ENCODE assay signal across 3 cellular contexts in the genomic region with DNA sequence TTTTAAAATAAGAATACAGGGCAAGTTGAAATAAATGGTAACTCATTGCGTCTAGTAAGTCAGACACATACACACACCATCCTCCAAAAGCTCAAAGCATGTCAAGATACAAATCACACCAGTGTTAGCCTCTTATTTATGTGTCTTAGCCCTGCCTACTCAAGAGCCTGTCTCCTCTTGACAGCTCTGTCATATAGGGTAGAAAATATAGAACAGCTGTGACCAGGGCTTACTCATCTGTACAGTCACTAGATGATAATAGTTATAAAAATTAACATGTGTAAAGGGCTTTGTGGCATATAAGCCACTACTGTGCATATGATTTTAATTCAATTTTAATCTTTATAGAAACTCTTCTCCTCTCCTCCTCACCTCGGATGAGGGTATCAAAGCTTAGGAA. TPM values are rescaled to one million over a fixed set of nuclear protein-coding genes. Genes with fewer than 3 reads are reported as not detected.
"Had no signal": no experiment of that assay in that cellular context is flagged by ENCODE, and none has a peak within 500 bp of the region (broad histone marks: within the 10 kb centered on the region; RNA-seq: fewer than 3 reads in every experiment).

No MANE protein-coding gene starts in this region.

RNA-seq across cellular contexts. Expression of gene NUDT4B, which starts 7.7 kb away (rescaled TPM):
- total RNA-seq: endothelial cell of umbilical vein, kidney, left ventricle myocardium inferior had no signal
